ENCODE assay signal across 1 cellular context in the genomic region with DNA sequence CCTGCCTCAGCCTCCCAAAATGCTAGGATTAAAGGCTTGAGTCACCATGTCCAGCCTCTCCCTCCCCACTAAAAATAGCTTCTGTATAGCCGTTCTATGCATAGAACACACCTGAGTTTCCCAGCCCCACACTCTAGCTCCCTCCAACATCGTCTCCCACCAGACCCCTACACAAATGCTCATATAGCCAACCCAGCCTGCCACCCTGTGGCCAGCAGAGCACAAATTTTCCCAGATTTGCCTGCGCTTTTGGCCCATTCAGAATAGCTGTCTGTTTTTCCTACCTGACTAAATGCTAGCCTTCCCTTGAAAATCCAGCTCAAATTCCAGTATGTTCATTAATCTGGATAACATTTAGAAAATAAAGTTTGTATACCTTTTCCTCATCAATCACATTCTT.
TF ChIP-seq lines count a peak whose summit lies in the region.

No MANE protein-coding gene starts in this region.

TF ChIP-seq in H1, 55 proteins besides CTCF, POLR2A, EP300 and RAD21:
- TF ChIP-seq BRCA1 (IDR thresholded peaks at IDR 0.05; ENCODE audit: low read depth, low read length): no peak
- no peak for TF ChIP-seq SIRT6 (IDR thresholded peaks at IDR 0.05; ENCODE audit: low read length)
- no peak for TF ChIP-seq CHD1 (IDR thresholded peaks at IDR 0.05; ENCODE audit: low read depth, low read length)
- no peak for TF ChIP-seq POU5F1 (IDR thresholded peaks at IDR 0.05; ENCODE audit: low read depth, low read length)
- TF ChIP-seq KDM4A (IDR thresholded peaks at IDR 0.05; ENCODE audit: low read depth, low read length, severe bottlenecking): no peak
- TF ChIP-seq USF2 (IDR thresholded peaks at IDR 0.05; ENCODE audit: low read length): no peak
- no peak for TF ChIP-seq TEAD4 (IDR thresholded peaks at IDR 0.05; ENCODE audit: low read depth, low read length)
- TF ChIP-seq ATF3 (IDR thresholded peaks at IDR 0.05; ENCODE audit: insufficient read depth, low read depth, low read length): no peak
- no peak for TF ChIP-seq POLR2AphosphoS5 (IDR thresholded peaks at IDR 0.05; ENCODE audit: low read depth, low read length)
TF ChIP-seq in H1: peak in this region for 0.
